8 cellular contexts compared by ENCODE assay signal in the genomic region with DNA sequence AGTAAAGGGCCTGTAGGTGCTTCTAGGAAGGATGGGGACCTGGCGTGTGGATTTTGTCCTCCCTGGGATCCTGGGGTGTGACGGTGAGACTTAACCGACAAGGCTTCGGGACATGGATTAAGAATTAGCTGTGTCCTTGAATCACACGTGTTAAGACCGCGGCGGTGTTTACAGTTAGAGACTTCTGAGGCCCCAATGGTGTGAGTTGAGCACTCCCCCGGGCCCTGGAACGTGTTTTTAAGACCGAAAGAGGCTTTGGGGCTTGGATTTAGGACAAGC. TPM values are rescaled to one million over a fixed set of nuclear protein-coding genes. Genes with fewer than 3 reads are reported as not detected.
DNase-seq lines count a peak whose midpoint lies in the region; ATAC-seq and TF ChIP-seq lines count a peak whose summit lies in the region.

No MANE protein-coding gene starts in this region.

- H3K4me3 ChIP-seq in stomach = peak overlapping the region; percentile 70 to 93 (median 82)

- TF ChIP-seq EP300 in stomach (IDR thresholded peaks at IDR 0.05) = no peak

- H3K9me3 ChIP-seq in stomach = no peaks in the 10 kb centered on the region

- no peak overlapping the region for H3K27ac Mint-ChIP-seq in T-helper 2 cell treated with Interferon-gamma antibody and Interleukin-4, amounts not matched to agents 5 μg/mL and 100 μg/mL, for 36 hours
- H3K27ac Mint-ChIP-seq in activated naive CD4-positive, alpha-beta T cell treated with anti-CD3 and anti-CD28 coated beads, Interleukin-2, amount 50 U/mL, for 72 hours = peak overlapping the region; percentile 61 to 89

- intact Hi-C loops in stomach (cut with DNase I; ENCODE audit: low total_unique reads) = no loop called here

- H3K27me3 Mint-ChIP-seq in T-helper 2 cell treated with Interferon-gamma antibody and Interleukin-4, amounts not matched to agents 5 μg/mL and 100 μg/mL, for 36 hours (ENCODE audit: low read depth) = peaks cover 7% of the 10 kb centered on the region

- no peak for DNase-seq in T-helper 2 cell treated with Interferon-gamma antibody and Interleukin-4, amounts not matched to agents 5 μg/mL and 100 μg/mL, for 36 hours (ENCODE audit: low spot score)
- DNase-seq in T-helper 2 cell (no peak), inferior parietal cortex (ENCODE audit: extremely low spot score) (peak; percentile 7), stomach (no peak), G401 (ENCODE audit: low spot score) (no peak), NCI-H1105 treated with DMSO at 0.1 percent for 48 hours (lab: John Stamatoyannopoulos, UW) (no peak), AG08396 (ENCODE audit: low spot score) (no peak)
- DNase-seq in activated naive CD4-positive, alpha-beta T cell treated with anti-CD3 and anti-CD28 coated beads, Interleukin-2, amount 50 U/mL, for 72 hours (ENCODE audit: low spot score in 2 of 2) = no peak

- H3K4me3 Mint-ChIP-seq in T-helper 2 cell treated with Interferon-gamma antibody and Interleukin-4, amounts not matched to agents 5 μg/mL and 100 μg/mL, for 36 hours = peak overlapping the region; percentile 93

- in situ Hi-C loops in G401 (cut with HindIII; ENCODE audit: low sequenced_read_pairs) = no loop called here

- no peak for ATAC-seq in activated naive CD4-positive, alpha-beta T cell treated with anti-CD3 and anti-CD28 coated beads, Interleukin-2, amount 50 U/mL, for 72 hours

- no peaks in the 10 kb centered on the region for H3K36me3 ChIP-seq in stomach

- 5 to 11% (median 10%) methylated on average over 10 to 11 of the region's 11 CpGs for WGBS in stomach, 5 donors

- no peaks in the 10 kb centered on the region for H3K36me3 Mint-ChIP-seq in T-helper 2 cell treated with Interferon-gamma antibody and Interleukin-4, amounts not matched to agents 5 μg/mL and 100 μg/mL, for 36 hours (ENCODE audit: low read depth)
- no peaks in the 10 kb centered on the region for H3K36me3 Mint-ChIP-seq in activated naive CD4-positive, alpha-beta T cell treated with anti-CD3 and anti-CD28 coated beads, Interleukin-2, amount 50 U/mL, for 72 hours

- H3K4me1 Mint-ChIP-seq in T-helper 2 cell treated with Interferon-gamma antibody and Interleukin-4, amounts not matched to agents 5 μg/mL and 100 μg/mL, for 36 hours (ENCODE audit: low read depth) = peaks cover 30% of the 10 kb centered on the region

- no peak for TF ChIP-seq CTCF in stomach (IDR thresholded peaks at IDR 0.05)

- H3K9me3 Mint-ChIP-seq in T-helper 2 cell treated with Interferon-gamma antibody and Interleukin-4, amounts not matched to agents 5 μg/mL and 100 μg/mL, for 36 hours = no peaks in the 10 kb centered on the region
- no peaks in the 10 kb centered on the region for H3K9me3 Mint-ChIP-seq in activated naive CD4-positive, alpha-beta T cell treated with anti-CD3 and anti-CD28 coated beads, Interleukin-2, amount 50 U/mL, for 72 hours

- H3K4me1 ChIP-seq in stomach = peaks cover 28 to 60% (median 41%) of the 10 kb centered on the region in 4 donors

- H3K27me3 ChIP-seq in stomach = no peaks in the 10 kb centered on the region

- no peak for TF ChIP-seq POLR2A in stomach (IDR thresholded peaks at IDR 0.05)

- H3K27ac ChIP-seq in stomach = peak overlapping the region; percentile 88 to 92 (median 89)

RNA-seq across cellular contexts. Expression of a gene that starts 1.3 kb away (rescaled TPM):
- total RNA-seq in activated naive CD4-positive, alpha-beta T cell treated with anti-CD3 and anti-CD28 coated beads, Interleukin-2, amount 50 U/mL, for 72 hours = 1 to 10 TPM; 5.8 to 6.3 TPM
- total RNA-seq in stomach = 100 to 1,000 TPM in 1 of 5 donors, 10 to 100 TPM in 3, 1 to 10 TPM in 1; 5.5 to 116 (median 43.8) TPM
- polyA plus RNA-seq in stomach = 10 to 100 TPM in 1 of 3 donors, 1 to 10 TPM in 2; 4.0 to 12.7 (median 9.0) TPM
- total RNA-seq in G401 (2014; rRNA removed; shearing (Covaris generic)) = 9.5 and 10.3 TPM in 2 replicates

RNA-seq across cellular contexts. Expression of a gene that starts 8.3 kb away (rescaled TPM):
- total RNA-seq in activated naive CD4-positive, alpha-beta T cell treated with anti-CD3 and anti-CD28 coated beads, Interleukin-2, amount 50 U/mL, for 72 hours = not detected
- under 1 TPM in 1 of 5 donors, not detected in 4; 0.92 TPM for total RNA-seq in stomach
- polyA plus RNA-seq in stomach = not detected
- not detected in 2 replicates for total RNA-seq in G401 (2014; rRNA removed; shearing (Covaris generic))

RNA-seq across cellular contexts. Expression of a gene that starts 20.6 kb away (rescaled TPM):
- total RNA-seq in activated naive CD4-positive, alpha-beta T cell treated with anti-CD3 and anti-CD28 coated beads, Interleukin-2, amount 50 U/mL, for 72 hours = not detected
- total RNA-seq in stomach = not detected
- under 1 TPM in 1 of 3 donors, not detected in 2; 0.20 TPM for polyA plus RNA-seq in stomach
- 0.49 and 1.6 TPM in 2 replicates for total RNA-seq in G401 (2014; rRNA removed; shearing (Covaris generic))

RNA-seq across cellular contexts. Expression of a gene that starts 42.4 kb away (rescaled TPM):
- 10 to 100 TPM; 50.3 to 70.6 TPM for total RNA-seq in activated naive CD4-positive, alpha-beta T cell treated with anti-CD3 and anti-CD28 coated beads, Interleukin-2, amount 50 U/mL, for 72 hours
- total RNA-seq in stomach = 100 to 1,000 TPM in 1 of 5 donors, 10 to 100 TPM in 3, 1 to 10 TPM in 1; 2.9 to 258 (median 32.9) TPM
- 100 to 1,000 TPM in 2 of 3 donors, 10 to 100 TPM in 1; 85.0 to 120 (median 114) TPM for polyA plus RNA-seq in stomach
- 111 and 141 TPM in 2 replicates for total RNA-seq in G401 (2014; rRNA removed; shearing (Covaris generic))

RNA-seq across cellular contexts. Expression of a gene that starts 49.2 kb away (rescaled TPM):
- total RNA-seq in activated naive CD4-positive, alpha-beta T cell treated with anti-CD3 and anti-CD28 coated beads, Interleukin-2, amount 50 U/mL, for 72 hours = 10 to 100 TPM; 34.4 to 55.2 TPM
- total RNA-seq in stomach = 10 to 100 TPM in 4 of 5 donors, 1 to 10 TPM in 1; 9.9 to 76.3 (median 44.0) TPM
- polyA plus RNA-seq in stomach = 10 to 100 TPM; 63.7 to 67.0 (median 66.0) TPM
- 76.7 and 112 TPM in 2 replicates for total RNA-seq in G401 (2014; rRNA removed; shearing (Covaris generic))
